28 cellular contexts compared by ENCODE assay signal in genomic region chr2:19689769-19690168, GRCh38.
"Had no signal": no experiment of that assay in that cellular context is flagged by ENCODE, and none has a peak within 500 bp of the region (broad histone marks: within the 10 kb centered on the region; RNA-seq: fewer than 3 reads in every experiment).

No MANE protein-coding gene starts in this region.

- H3K36me3 ChIP-seq: cardiac muscle cell had no signal

- H3K27me3 ChIP-seq: cardiac muscle cell had no signal

- ATAC-seq: activated CD8-positive, alpha-beta memory T cell treated with anti-CD3 and anti-CD28 coated beads, Interleukin-2, amount 10 ng/mL, durations not matched to agents 7 days and 5 days; activated CD8-positive, alpha-beta T cell treated with anti-CD3 and anti-CD28 coated beads for 36 hours had no signal

- H3K27ac ChIP-seq: cardiac muscle cell, VCaP had no signal

- DNase-seq: activated B cell treated with CpG ODN at 0.5 μM for 24 hours; activated CD4-positive, alpha-beta memory T cell treated with anti-CD3 and anti-CD28 coated beads for 36 hours; activated CD4-positive, alpha-beta T cell treated with anti-CD3 and anti-CD28 coated beads for 4 hours; activated CD4-positive, alpha-beta T cell treated with anti-CD3 and anti-CD28 coated beads, Interleukin-2, amount 10 ng/mL, durations not matched to agents 24 days and 14 days; activated CD4-positive, alpha-beta T cell treated with anti-CD3 and anti-CD28 coated beads, Interleukin-2, amount 50 U/mL, for 1 hour; activated CD4-positive, alpha-beta T cell treated with anti-CD3 and anti-CD28 coated beads, Interleukin-2, amount 50 U/mL, for 4 hours; activated CD4-positive, CD25-positive, alpha-beta regulatory T cell treated with anti-CD3 and anti-CD28 coated beads, Interleukin-2, amount 50 U/mL, for 72 hours; activated CD8-positive, alpha-beta memory T cell treated with anti-CD3 and anti-CD28 coated beads, Interleukin-2, amount 10 ng/mL, durations not matched to agents 7 days and 5 days; activated CD8-positive, alpha-beta memory T cell treated with anti-CD3 and anti-CD28 coated beads, Interleukin-2, amount 50 U/mL, for 48 hours; activated CD8-positive, alpha-beta T cell treated with anti-CD3 and anti-CD28 coated beads for 36 hours; activated effector memory CD4-positive, alpha-beta T cell treated with Interleukin-2 at 50 U/mL for 16 hours; activated gamma-delta T cell; activated naive CD4-positive, alpha-beta T cell treated with anti-CD3 and anti-CD28 coated beads, Interleukin-2, amount 10 ng/mL, durations not matched to agents 7 days and 5 days; activated naive CD4-positive, alpha-beta T cell treated with Interleukin-2 at 50 U/mL for 16 hours; activated naive CD8-positive, alpha-beta T cell treated with anti-CD3 and anti-CD28 coated beads for 36 hours; activated T-cell treated with anti-CD3 and anti-CD28 coated beads, Interleukin-2, amount 50 U/mL, for 24 hours; activated T-cell treated with anti-CD3 and anti-CD28 coated beads, Interleukin-2, amount 50 U/mL, for 48 hours; amygdala; aorta; central memory CD4-positive, alpha-beta T cell; SW 1271; T-helper 1 cell; T-helper 2 cell; T-helper 9 cell had no signal

- H3K4me3 ChIP-seq: cardiac muscle cell had no signal

- FAIRE-seq: bronchial epithelial cell, TTC549 had no signal
